In genomic region chr20:41286240-41286851, GRCh38 we compare ENCODE assay signal across 23 cellular contexts. TPM values are rescaled to one million over a fixed set of nuclear protein-coding genes. Genes with fewer than 3 reads are reported as not detected.
DNase-seq lines count a peak whose midpoint lies in the region; ATAC-seq and TF ChIP-seq lines count a peak whose summit lies in the region.
"Had no signal": no experiment of that assay in that cellular context is flagged by ENCODE, and none has a peak within 500 bp of the region (broad histone marks: within the 10 kb centered on the region; RNA-seq: fewer than 3 reads in every experiment).

No MANE protein-coding gene starts in this region.

- intact Hi-C loops in MCF 10A (cut with micrococcal nuclease), result no loop called here
- intact Hi-C loops in breast epithelium (cut with DNase I; ENCODE audit: low total_unique reads), result no loop called here
- intact Hi-C loops in IMR-90 (cut with micrococcal nuclease), result no loop called here
- intact Hi-C loops in psoas muscle (cut with DNase I), result no loop called here
- intact Hi-C loops in cardiac septum (cut with DNase I), result no loop called here

- no peak overlapping the region; the same call in 1 of the 2 replicates for H3K18ac ChIP-seq in IMR-90 (ENCODE audit: low read depth, low read length)

- H3K4me2 ChIP-seq in IMR-90 (ENCODE audit: low read depth, low read length), result no peak overlapping the region

- no peaks in the 10 kb centered on the region for H3K4me1 ChIP-seq in breast epithelium
- H3K4me1 ChIP-seq in IMR-90 (ENCODE audit: control insufficient read depth, insufficient read depth, low read length), result peaks cover 1% of the 10 kb centered on the region; the same call in 1 of the 2 replicates
- H3K4me1 ChIP-seq in psoas muscle, result peaks cover 11% of the 10 kb centered on the region
- no peaks in the 10 kb centered on the region for H3K4me1 ChIP-seq in Peyer's patch
- H3K4me1 ChIP-seq: SJCRH30 had no signal

- no peak overlapping the region for H3K23ac ChIP-seq in IMR-90 (ENCODE audit: low read depth, low read length)

- H2BK20ac ChIP-seq in IMR-90 (ENCODE audit: low read depth, low read length), result no peak overlapping the region

- H2AK9ac ChIP-seq in IMR-90 (replicated peaks; ENCODE audit: low read depth, low read length, poor library complexity), result no peak overlapping the region

- H3K36me3 ChIP-seq in breast epithelium (no peaks in the 10 kb centered on the region), IMR-90 (ENCODE audit: control insufficient read depth, insufficient read depth, low read length) (peaks cover 2% of the 10 kb centered on the region; the same call in 1 of the 2 replicates), brain microvascular endothelial cell (replicated peaks) (no peaks in the 10 kb centered on the region), psoas muscle (ENCODE audit: insufficient read depth in 1 of 2, low read depth in 1 of 2) (no peaks in the 10 kb centered on the region), Peyer's patch (no peaks in the 10 kb centered on the region)
- H3K36me3 ChIP-seq: SJCRH30 had no signal

- TF ChIP-seq CTCF in MCF 10A (IDR thresholded peaks at IDR 0.05; ENCODE audit: unreplicated experiment) (no peak), breast epithelium (IDR thresholded peaks at IDR 0.05) (no peak), IMR-90 (conservative IDR thresholded peaks at IDR 0.05; ENCODE audit: low read depth, low read length) (no peak), brain microvascular endothelial cell (IDR thresholded peaks at IDR 0.05; ENCODE audit: low read depth, low read length, missing control alignments) (no peak), psoas muscle (IDR thresholded peaks at IDR 0.05) (no peak), Peyer's patch (IDR thresholded peaks at IDR 0.05) (no peak)

- no peak for TF ChIP-seq RAD21 in IMR-90 (IDR thresholded peaks at IDR 0.05; ENCODE audit: low read length)

- TF ChIP-seq POLR2A in breast epithelium (IDR thresholded peaks at IDR 0.05) (no peak), IMR-90 (IDR thresholded peaks at IDR 0.05; ENCODE audit: low read depth, low read length) (no peak), Peyer's patch (IDR thresholded peaks at IDR 0.05) (no peak)

- H3K27me3 Mint-ChIP-seq in MCF 10A (ENCODE audit: insufficient read depth, unreplicated experiment), result no peaks in the 10 kb centered on the region
- H3K27me3 Mint-ChIP-seq: IgD-negative memory B cell had no signal

- ATAC-seq in IMR-90 (ENCODE audit: low read depth) (no peak), psoas muscle (no peak)
- ATAC-seq: Right ventricle myocardium inferior, SK-N-SH treated with all-trans-retinoic acid at 6 μM for 48 hours had no signal

- peak overlapping the region; percentile 40 for H2BK5ac ChIP-seq in IMR-90 (ENCODE audit: low read depth, low read length, poor library complexity, severe bottlenecking)

- DNase-seq in MCF 10A (ENCODE audit: unreplicated experiment), result no peak
- DNase-seq in breast epithelium (ENCODE audit: low spot score in 2 of 2), result no peak
- no peak for DNase-seq in IMR-90
- no peak for DNase-seq in brain microvascular endothelial cell
- no peak for DNase-seq in psoas muscle
- no peak for DNase-seq in Peyer's patch
- no peak for DNase-seq in stimulated activated naive CD4-positive, alpha-beta T cell (lab: John Stamatoyannopoulos, UW)
- no peak for DNase-seq in cardiac septum (ENCODE audit: low spot score)
- DNase-seq: C1 segment of cervical spinal cord; CD4-positive, alpha-beta memory T cell; COR-L47; DMS79; GF-D8; NCI-H1092 treated with DMSO at 0.1 percent for 48 hours; NCI-H1436 treated with DMSO at 0.1 percent for 48 hours; NCI-H187 treated with DMSO at 0.1 percent for 48 hours; NCI-H2107; NCI-H524; NCI-H774; SJCRH30 had no signal

- H3K14ac ChIP-seq in IMR-90 (replicated peaks; ENCODE audit: low read depth, low read length), result no peak overlapping the region

- peaks cover 28% of the 10 kb centered on the region for H3K9me3 Mint-ChIP-seq in MCF 10A (ENCODE audit: unreplicated experiment)

- H3K4me3 Mint-ChIP-seq in MCF 10A (ENCODE audit: unreplicated experiment), result no peak overlapping the region
- H3K4me3 Mint-ChIP-seq: CD4-positive, alpha-beta memory T cell had no signal

- H3K9ac ChIP-seq in IMR-90 (ENCODE audit: low read depth, low read length), result no peak overlapping the region

- H3K79me1 ChIP-seq in IMR-90 (ENCODE audit: low read depth in 1 of 2, low read length in 2 of 2), result peaks cover 48 to 77% of the 10 kb centered on the region in 2 experiments

- no peak overlapping the region for H3K4ac ChIP-seq in IMR-90 (ENCODE audit: low read depth, low read length)

- H3K9me1 ChIP-seq in IMR-90 (ENCODE audit: insufficient read depth, low read length), result peaks cover 7% of the 10 kb centered on the region

- H2BK15ac ChIP-seq in IMR-90 (ENCODE audit: low read depth, low read length), result 0 out of 3 replicates have a peak overlapping the region, but pooled peaks have one; percentile 34

- POLR2A ChIA-PET in MCF 10A (lab: Yijun Ruan, JAX) (interaction anchor here (0.7 to 1.4 kb wide), 2 partner anchors 30 to 319 kb away, joined by 3 to 5 read pairs; no protein-coding TSS in a partner anchor), IMR-90 (lab: Charles Lee; ENCODE audit: unreplicated experiment) (no interaction called here)

- WGBS in IMR-90 (ENCODE audit: extremely low coverage in 2 of 2, insufficient read length in 1 of 2), 2 experiments, result no CpG with 5 or more reads among the region's 2 CpGs
- 68 to 97% (median 79%) methylated on average over 2 of the region's 2 CpGs for WGBS in psoas muscle, 3 donors

- no peaks in the 10 kb centered on the region for H3K27me3 ChIP-seq in breast epithelium
- H3K27me3 ChIP-seq in IMR-90 (ENCODE audit: control insufficient read depth, insufficient read depth, low read length), result no peaks in the 10 kb centered on the region
- H3K27me3 ChIP-seq in brain microvascular endothelial cell (replicated peaks), result no peaks in the 10 kb centered on the region
- H3K27me3 ChIP-seq in psoas muscle (ENCODE audit: insufficient read depth in 3 of 3, low read length in 2 of 3), result no peaks in the 10 kb centered on the region
- H3K27me3 ChIP-seq in Peyer's patch, result no peaks in the 10 kb centered on the region
- H3K27me3 ChIP-seq: SJCRH30 had no signal

- no peak overlapping the region for H4K5ac ChIP-seq in IMR-90 (ENCODE audit: low read depth, low read length)

- CTCF ChIA-PET in MCF 10A (lab: Yijun Ruan, JAX), result no interaction called here
- CTCF ChIA-PET in IMR-90 (lab: Yijun Ruan, JAX), result no interaction called here

- no peak overlapping the region for H3K4me3 ChIP-seq in breast epithelium
- no peak overlapping the region for H3K4me3 ChIP-seq in IMR-90 (ENCODE audit: insufficient read depth, low read depth, low read length)
- no peak overlapping the region for H3K4me3 ChIP-seq in brain microvascular endothelial cell (ENCODE audit: low read depth, low read length)
- H3K4me3 ChIP-seq in psoas muscle, result no peak overlapping the region
- no peak overlapping the region for H3K4me3 ChIP-seq in Peyer's patch
- H3K4me3 ChIP-seq: SJCRH30 had no signal

- no peak overlapping the region for H4K8ac ChIP-seq in IMR-90 (ENCODE audit: low read depth in 2 of 2, low read length in 2 of 2)

- no peak overlapping the region for H3K56ac ChIP-seq in IMR-90 (ENCODE audit: extremely low read depth, insufficient read depth, low read length)

- in situ Hi-C loops in IMR-90 (cut with MboI; ENCODE audit: low sequenced_read_pairs), result no loop called here
- in situ Hi-C loops in brain microvascular endothelial cell (cut with HindIII; ENCODE audit: low pct_ligation_motif_present, low sequenced_read_pairs), result no loop called here

- H3K9me3 ChIP-seq in breast epithelium (peaks cover 6% of the 10 kb centered on the region in 2 donors), IMR-90 (ENCODE audit: control insufficient read depth, insufficient read depth, low read length) (peaks cover 11% of the 10 kb centered on the region), psoas muscle (peaks cover 4% of the 10 kb centered on the region), Peyer's patch (peaks cover 0 to 10% (median 0%) of the 10 kb centered on the region in 4 donors)

- no peak overlapping the region for H3K27ac ChIP-seq in breast epithelium
- no peak overlapping the region for H3K27ac ChIP-seq in IMR-90 (ENCODE audit: insufficient read depth, low read length)
- peak overlapping the region; percentile 59 for H3K27ac ChIP-seq in brain microvascular endothelial cell
- peak overlapping the region; percentile 71 for H3K27ac ChIP-seq in psoas muscle
- no peak overlapping the region for H3K27ac ChIP-seq in Peyer's patch
- H3K27ac ChIP-seq: SJCRH30 had no signal

- no peak overlapping the region for H2AK5ac ChIP-seq in IMR-90 (ENCODE audit: low read depth, low read length)

- dilution Hi-C loops in IMR-90 (cut with HindIII; ENCODE audit: low sequenced_read_pairs, unreplicated experiment), result no loop called here

- H3K27ac Mint-ChIP-seq in MCF 10A (ENCODE audit: low read depth, unreplicated experiment), result peak overlapping the region; percentile 71
- H3K27ac Mint-ChIP-seq: CD4-positive, alpha-beta memory T cell; IgD-negative memory B cell had no signal

- H4K91ac ChIP-seq in IMR-90 (ENCODE audit: insufficient read depth, low read depth, low read length), result 0 out of 2 replicates have a peak overlapping the region, but pooled peaks have one; percentile 55

- peaks cover 6% of the 10 kb centered on the region for H3K36me3 Mint-ChIP-seq in MCF 10A (ENCODE audit: insufficient read depth, unreplicated experiment)

- peaks cover 6% of the 10 kb centered on the region; the same call in 1 of the 2 replicates for H4K20me1 ChIP-seq in IMR-90 (ENCODE audit: insufficient read depth, low read length)

- H3K4me1 Mint-ChIP-seq in MCF 10A (ENCODE audit: insufficient read depth, unreplicated experiment), result peaks cover 14% of the 10 kb centered on the region
- H3K4me1 Mint-ChIP-seq: CD4-positive, alpha-beta memory T cell had no signal

- no peak overlapping the region for H2BK120ac ChIP-seq in IMR-90 (ENCODE audit: low read depth, low read length)

- H2AFZ ChIP-seq in IMR-90 (replicated peaks; ENCODE audit: low read length, poor library complexity), result no peak overlapping the region

- no TSS peak for BruUV-seq in MCF 10A (replicated peaks; lab: Mats Ljungman, UMichigan)
- no TSS peak for BruUV-seq in IMR-90 (replicated peaks; lab: Mats Ljungman, UMichigan)

RNA-seq across cellular contexts. Expression of gene ZHX3, which starts 31.2 kb away (rescaled TPM):
- total RNA-seq in MCF 10A (2022), result 23.8 and 34.1 TPM in 2 replicates
- 10 to 100 TPM; 34.4 to 35.7 (median 34.6) TPM for total RNA-seq in breast epithelium
- total RNA-seq in IMR-90 (2012; rRNA removed), result 28.0 and 28.3 TPM in 2 replicates
- 22.0 and 25.0 TPM in 2 replicates for polyA plus RNA-seq in IMR-90 (2012; rRNA removed)
- polyA plus RNA-seq in IMR-90 (2012; cell fraction: cytosol; rRNA removed), result 11.2 and 16.4 TPM in 2 replicates
- 13.8 and 21.1 TPM in 2 replicates for polyA plus RNA-seq in IMR-90 (2012; cell fraction: nucleus; rRNA removed; ENCODE audit: low replicate concordance)
- total RNA-seq in psoas muscle, result 10 to 100 TPM; 39.6 to 47.7 (median 45.2) TPM
- 10 to 100 TPM in 2 of 3 donors, 1 to 10 TPM in 1; 7.0 to 30.2 (median 10.5) TPM for polyA plus RNA-seq in psoas muscle
- total RNA-seq in Peyer's patch, result 10 to 100 TPM; 33.8 to 53.0 (median 39.5) TPM
- total RNA-seq in cardiac septum, result 33.2 TPM

RNA-seq across cellular contexts. Expression of gene LPIN3, which starts 54.3 kb away (rescaled TPM):
- total RNA-seq in MCF 10A (2022), result 16.5 and 18.9 TPM in 2 replicates
- 10 to 100 TPM; 20.8 to 43.2 (median 39.0) TPM for total RNA-seq in breast epithelium
- total RNA-seq in IMR-90 (2012; rRNA removed), result 1.7 and 2.3 TPM in 2 replicates
- polyA plus RNA-seq in IMR-90 (2012; rRNA removed), result 6.1 and 8.3 TPM in 2 replicates
- 1.7 and 3.0 TPM in 2 replicates for polyA plus RNA-seq in IMR-90 (2012; cell fraction: cytosol; rRNA removed)
- polyA plus RNA-seq in IMR-90 (2012; cell fraction: nucleus; rRNA removed; ENCODE audit: low replicate concordance), result 52.7 and 87.4 TPM in 2 replicates
- 1 to 10 TPM in 3 of 4 donors, under 1 TPM in 1; 0.57 to 2.4 (median 1.3) TPM for total RNA-seq in psoas muscle
- polyA plus RNA-seq in psoas muscle, result 1 to 10 TPM; 1.1 to 3.0 (median 2.0) TPM
- total RNA-seq in Peyer's patch, result 100 to 1,000 TPM in 3 of 4 donors, 10 to 100 TPM in 1; 85.0 to 320 (median 222) TPM
- 26.9 TPM for total RNA-seq in cardiac septum
- polyA plus RNA-seq: CD4-positive, alpha-beta memory T cell; IgD-negative memory B cell had no signal

Comparison
In these comparisons a context has a peak if more than half of its experiments do, and no peak if none do; other contexts are left out.
1. H3K27ac ChIP-seq: peak in brain microvascular endothelial cell (single experiment) and psoas muscle (single experiment); none in breast epithelium (0 of 2), IMR-90 (single experiment) and Peyer's patch (0 of 4).